ENCODE assay signal across 8 cellular contexts in genomic region chr7:129343099-129343700, GRCh38.
A peak's percentile ranks its signal among the peaks of the same experiment; 100 is the strongest.
DNase-seq lines count a peak whose midpoint lies in the region; ATAC-seq and TF ChIP-seq lines count a peak whose summit lies in the region.

No MANE protein-coding gene starts in this region.

- POLR2A ChIA-PET in OCI-LY7 (lab: Charles Lee) = interaction anchor here (1.9 kb wide), 1 partner anchor 12 kb away, joined by 4 read pairs; no protein-coding TSS in a partner anchor

- no peak overlapping the region for H2AFZ ChIP-seq in OCI-LY7 (ENCODE audit: low read length)

- H2BK120ac ChIP-seq in mesendoderm (ENCODE audit: low read depth, low read length) = no peak overlapping the region

- H3K9ac ChIP-seq in mesendoderm (ENCODE audit: low read length) = no peak overlapping the region

- H3K9me2 ChIP-seq in OCI-LY7 (ENCODE audit: insufficient read depth, low read length) = no peaks in the 10 kb centered on the region

- no peaks in the 10 kb centered on the region for H3K79me2 ChIP-seq in OCI-LY7 (ENCODE audit: insufficient read depth, low read depth, low read length)
- H3K79me2 ChIP-seq in mesendoderm (ENCODE audit: control insufficient read depth, insufficient read depth, low read length) = no peaks in the 10 kb centered on the region

- H3K4me3 ChIP-seq in HFF-Myc (replicated peaks; ENCODE audit: low read depth, low read length) (no peak overlapping the region), OCI-LY7 (ENCODE audit: low read depth, low read length, poor library complexity, severe bottlenecking) (no peak overlapping the region), mesendoderm (ENCODE audit: low read length) (no peak overlapping the region)

- ATAC-seq in HG03460 (IDR thresholded peaks at IDR 0.05; ENCODE audit: unreplicated experiment) (no peak), GM19324 (IDR thresholded peaks at IDR 0.05; ENCODE audit: low FRiP score, unreplicated experiment) (no peak), GM21367 (IDR thresholded peaks at IDR 0.05; ENCODE audit: unreplicated experiment) (no peak)

- H4K5ac ChIP-seq in mesendoderm (ENCODE audit: low read length) = no peak overlapping the region

- H3K4ac ChIP-seq in mesendoderm (ENCODE audit: low read depth, low read length) = no peak overlapping the region

- no peak overlapping the region for H3K23ac ChIP-seq in mesendoderm (ENCODE audit: low read length)

- no peak overlapping the region for H3K18ac ChIP-seq in mesendoderm (ENCODE audit: low read length)

- DNase-seq in DMS114 treated with DMSO at 0.1 percent for 48 hours (lab: John Stamatoyannopoulos, UW; ENCODE audit: unreplicated experiment) (peak; percentile 32), HFF-Myc (ENCODE audit: extremely low read depth, low read depth) (peak; percentile 33), OCI-LY7 (ENCODE audit: low spot score) (peak; percentile 42), dermis blood vessel endothelial cell (peak; percentile 72), mesendoderm (peak; percentile 19)

- H3K56ac ChIP-seq in mesendoderm (ENCODE audit: low read length) = no peak overlapping the region

- H3K36me3 ChIP-seq in OCI-LY7 (ENCODE audit: insufficient read depth, low read length) (no peaks in the 10 kb centered on the region), mesendoderm (ENCODE audit: control insufficient read depth, insufficient read depth, low read length) (no peaks in the 10 kb centered on the region)

- H3K27me3 ChIP-seq in mesendoderm (ENCODE audit: insufficient read depth, low read length, poor library complexity) = no peaks in the 10 kb centered on the region

- H4K8ac ChIP-seq in mesendoderm (ENCODE audit: low read depth, low read length) = no peak overlapping the region

- intact Hi-C loops in OCI-LY7 (cut with micrococcal nuclease; ENCODE audit: unreplicated experiment) = no loop called here

- H3K9me3 ChIP-seq in OCI-LY7 (ENCODE audit: low read length) = no peaks in the 10 kb centered on the region

- no peaks in the 10 kb centered on the region for H4K20me1 ChIP-seq in OCI-LY7 (ENCODE audit: insufficient read depth, low read length)

- no peaks in the 10 kb centered on the region for H3K79me1 ChIP-seq in mesendoderm (ENCODE audit: low read length)

- CTCF ChIA-PET in OCI-LY7 (lab: Charles Lee; ENCODE audit: unreplicated experiment) = interaction anchor here (0.5 to 1.0 kb wide), 2 partner anchors 58 to 91 kb away, joined by 3 read pairs; partner anchors contain the start of gene STRIP2

- no CpG with 5 or more reads among the region's 3 CpGs for WGBS in mesendoderm (ENCODE audit: extremely low coverage, insufficient coverage, low lambda C conversion rate)

- H2BK15ac ChIP-seq in mesendoderm (replicated peaks; ENCODE audit: low read depth) = no peak overlapping the region

- H2BK5ac ChIP-seq in mesendoderm (ENCODE audit: low read length) = no peak overlapping the region

- no TSS peak for BruUV-seq in OCI-LY7 (replicated peaks; lab: Mats Ljungman, UMichigan)

- H2AK5ac ChIP-seq in mesendoderm (ENCODE audit: low read length) = no peak overlapping the region

- H3K4me2 ChIP-seq in OCI-LY7 (ENCODE audit: low read length) = no peak overlapping the region
- no peak overlapping the region for H3K4me2 ChIP-seq in mesendoderm (ENCODE audit: low read length)

- peak; percentile 54 for TF ChIP-seq CTCF in HFF-Myc (IDR thresholded peaks at IDR 0.05; ENCODE audit: low read depth, low read length, missing control alignments)
- peak; percentile 93 for TF ChIP-seq CTCF in OCI-LY7 (conservative IDR thresholded peaks at IDR 0.05; ENCODE audit: low read length)

- H3K4me1 ChIP-seq in OCI-LY7 (ENCODE audit: insufficient read depth, low read length, poor library complexity, severe bottlenecking) (no peaks in the 10 kb centered on the region), mesendoderm (ENCODE audit: control insufficient read depth, low read depth, low read length) (peaks cover 4% of the 10 kb centered on the region)

- no peak overlapping the region for H3K27ac ChIP-seq in OCI-LY7 (ENCODE audit: low read depth, low read length, poor library complexity, severe bottlenecking)
- no peak overlapping the region for H3K27ac ChIP-seq in mesendoderm (ENCODE audit: low read depth, low read length)

Comparison
In these comparisons a context has a peak if more than half of its experiments do, and no peak if none do; other contexts are left out.
1. DNase-seq: peak in every context shown above with its lines; median percentile 72 in dermis blood vessel endothelial cell; 42 in OCI-LY7; 33 in HFF-Myc; 32 in DMS114 treated with DMSO at 0.1 percent for 48 hours; 19 in mesendoderm.